In the genomic region with DNA sequence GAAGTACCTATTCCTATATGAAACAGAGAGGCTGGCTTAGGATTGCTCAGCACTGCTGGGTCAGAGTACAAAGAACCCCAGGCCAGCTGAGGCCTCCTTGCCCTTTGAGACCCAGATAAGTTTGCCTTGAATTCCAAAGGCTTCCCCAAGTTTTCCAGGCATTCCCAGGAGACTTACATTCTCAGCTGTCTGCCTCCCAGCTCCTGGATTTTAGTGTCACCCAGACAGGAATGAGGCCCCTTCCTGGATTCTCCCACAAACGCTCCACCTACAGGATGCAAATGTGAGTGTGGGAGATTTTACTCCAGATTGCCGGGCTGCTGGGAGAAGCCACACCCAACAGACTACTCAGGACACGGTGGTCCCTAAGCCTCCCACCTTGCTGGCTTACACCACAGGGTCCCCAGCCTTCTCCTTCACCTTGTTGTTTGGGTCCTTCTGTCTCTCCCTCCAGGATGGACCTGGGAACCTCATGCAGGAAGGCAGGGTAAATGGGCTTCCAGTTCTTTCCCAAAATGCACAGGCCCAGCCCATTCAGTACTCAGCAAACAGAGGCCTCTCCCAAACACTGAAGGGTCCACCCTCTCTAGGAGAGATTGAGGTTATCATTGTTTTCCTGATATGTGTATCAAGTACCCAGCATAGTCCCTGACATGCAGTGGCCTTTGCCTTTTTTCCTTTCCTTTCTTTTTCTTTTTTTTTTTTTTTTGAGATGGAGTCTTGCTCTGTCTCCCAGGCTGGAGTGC, we compare ENCODE assay signal across 1 cellular context.
TF ChIP-seq lines count a peak whose summit lies in the region.

No MANE protein-coding gene starts in this region.

TF ChIP-seq in IMR-90, 13 proteins besides CTCF, POLR2A, EP300 and RAD21:
- TF ChIP-seq SMC3 (IDR thresholded peaks at IDR 0.05; ENCODE audit: low read depth, low read length) = no peak
- no peak for TF ChIP-seq RCOR1 (IDR thresholded peaks at IDR 0.05; ENCODE audit: insufficient replicate concordance, low read length)
- TF ChIP-seq FOS (IDR thresholded peaks at IDR 0.05; ENCODE audit: low read depth, low read length) = no peak
- TF ChIP-seq, protein P1, sequence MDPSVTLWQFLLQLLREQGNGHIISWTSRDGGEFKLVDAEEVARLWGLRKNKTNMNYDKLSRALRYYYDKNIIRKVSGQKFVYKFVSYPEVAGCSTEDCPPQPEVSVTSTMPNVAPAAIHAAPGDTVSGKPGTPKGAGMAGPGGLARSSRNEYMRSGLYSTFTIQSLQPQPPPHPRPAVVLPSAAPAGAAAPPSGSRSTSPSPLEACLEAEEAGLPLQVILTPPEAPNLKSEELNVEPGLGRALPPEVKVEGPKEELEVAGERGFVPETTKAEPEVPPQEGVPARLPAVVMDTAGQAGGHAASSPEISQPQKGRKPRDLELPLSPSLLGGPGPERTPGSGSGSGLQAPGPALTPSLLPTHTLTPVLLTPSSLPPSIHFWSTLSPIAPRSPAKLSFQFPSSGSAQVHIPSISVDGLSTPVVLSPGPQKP (IDR thresholded peaks at IDR 0.05; ENCODE audit: borderline replicate concordance, low read depth, low read length) = no peak
- no peak for TF ChIP-seq CEBPB (IDR thresholded peaks at IDR 0.05; ENCODE audit: low read depth, low read length)
- no peak for TF ChIP-seq RFX5 (IDR thresholded peaks at IDR 0.05; ENCODE audit: low read depth, low read length)
- TF ChIP-seq MXI1 (IDR thresholded peaks at IDR 0.05; ENCODE audit: borderline replicate concordance, low read depth, low read length) = no peak
- TF ChIP-seq MAZ (IDR thresholded peaks at IDR 0.05; ENCODE audit: borderline replicate concordance, low read depth, low read length) = no peak
- TF ChIP-seq CHD1 (IDR thresholded peaks at IDR 0.05; ENCODE audit: low read depth, low read length) = no peak
- no peak for TF ChIP-seq MAFK (IDR thresholded peaks at IDR 0.05; ENCODE audit: low read depth, low read length)
- TF ChIP-seq NFE2L2 (IDR thresholded peaks at IDR 0.05; ENCODE audit: low read depth, low read length) = no peak
- no peak for TF ChIP-seq BHLHE40 (IDR thresholded peaks at IDR 0.05; ENCODE audit: low read depth, low read length)
- TF ChIP-seq, protein P2, sequence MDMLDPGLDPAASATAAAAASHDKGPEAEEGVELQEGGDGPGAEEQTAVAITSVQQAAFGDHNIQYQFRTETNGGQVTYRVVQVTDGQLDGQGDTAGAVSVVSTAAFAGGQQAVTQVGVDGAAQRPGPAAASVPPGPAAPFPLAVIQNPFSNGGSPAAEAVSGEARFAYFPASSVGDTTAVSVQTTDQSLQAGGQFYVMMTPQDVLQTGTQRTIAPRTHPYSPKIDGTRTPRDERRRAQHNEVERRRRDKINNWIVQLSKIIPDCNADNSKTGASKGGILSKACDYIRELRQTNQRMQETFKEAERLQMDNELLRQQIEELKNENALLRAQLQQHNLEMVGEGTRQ (IDR thresholded peaks at IDR 0.05; ENCODE audit: low read depth, low read length) = no peak
